8 cellular contexts compared by ENCODE assay signal in the genomic region with DNA sequence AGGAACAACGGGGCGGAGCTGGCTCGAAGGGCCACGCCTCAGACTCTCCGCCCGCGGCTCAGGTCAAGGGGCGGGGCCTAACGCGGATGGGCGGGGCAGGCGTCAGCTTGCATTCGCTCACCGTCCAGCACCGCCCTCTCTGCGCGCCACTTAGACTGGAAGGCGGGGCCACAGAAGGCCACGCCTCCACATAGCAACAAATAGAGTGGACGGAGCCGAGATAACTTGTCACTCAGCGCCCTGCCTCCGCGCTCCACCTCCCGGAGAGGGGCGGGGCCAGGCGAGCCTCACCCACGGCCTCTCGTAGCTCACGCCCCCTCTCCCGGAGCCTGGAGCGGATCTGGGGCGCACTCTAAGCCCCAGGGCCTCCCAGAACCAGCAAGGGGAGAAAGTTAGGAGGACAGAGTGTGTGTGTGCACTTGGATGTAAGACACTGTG. TPM values are rescaled to one million over a fixed set of nuclear protein-coding genes. Genes with fewer than 3 reads are reported as not detected.
DNase-seq lines count a peak whose midpoint lies in the region; ATAC-seq lines count a peak whose summit lies in the region.

No MANE protein-coding gene starts in this region.

- H3K4me3 ChIP-seq in HUES6 (ENCODE audit: low read depth, low read length) = peak overlapping the region; percentile 97
- H3K4me3 ChIP-seq in NT2/D1 (ENCODE audit: insufficient read length, low read depth) = peak overlapping the region; percentile 62
- H3K4me3 ChIP-seq in endocrine pancreas (ENCODE audit: control insufficient read depth, insufficient read depth, low read length) = peak overlapping the region; percentile 64

- H3K27me3 ChIP-seq in HUES6 (ENCODE audit: control insufficient read depth, insufficient read depth, low read length) (peaks cover 32% of the 10 kb centered on the region), NT2/D1 (ENCODE audit: insufficient read depth, insufficient read length) (peaks cover 29% of the 10 kb centered on the region), endocrine pancreas (ENCODE audit: control insufficient read depth, insufficient read depth, low read length) (no peaks in the 10 kb centered on the region)

- H3K4me1 ChIP-seq in HUES6 (ENCODE audit: control insufficient read depth, insufficient read depth, low read length) = peaks cover 17% of the 10 kb centered on the region
- H3K4me1 ChIP-seq in NT2/D1 (ENCODE audit: insufficient read depth, insufficient read length) = peaks cover 10% of the 10 kb centered on the region
- H3K4me1 ChIP-seq in endocrine pancreas (ENCODE audit: control insufficient read depth, insufficient read depth, low read length) = no peaks in the 10 kb centered on the region

- peak; percentile 79 for ATAC-seq in GM21515 (IDR thresholded peaks at IDR 0.05; ENCODE audit: unreplicated experiment)

- no peak overlapping the region; the same call in 1 of the 2 replicates for H3K27ac ChIP-seq in HUES6 (ENCODE audit: low read depth, low read length)

- peak; percentile 80 for DNase-seq in COR-L47 (lab: John Stamatoyannopoulos, UW)
- peak; percentile 94 for DNase-seq in NT2/D1 (ENCODE audit: low read depth, low spot score)
- peak; percentile 97 for DNase-seq in activated CD8-positive, alpha-beta memory T cell treated with anti-CD3 and anti-CD28 coated beads, Interleukin-2, amount 50 U/mL, for 24 hours (ENCODE audit: extremely low read depth)
- peak; percentile 100 for DNase-seq in mesenteric fat pad (ENCODE audit: low spot score)
- DNase-seq in stimulated activated CD8-positive, alpha-beta memory T cell treated with anti-CD3 and anti-CD28 coated beads, Interleukin-12 subunit alpha, Interleukin-12 subunit beta, amount 100 ng/mL, for 4 hours (ENCODE audit: low read depth) = peak; percentile 99

- H3K9me3 ChIP-seq in HUES6 (ENCODE audit: control insufficient read depth, insufficient read depth, low read depth, low read length) (no peaks in the 10 kb centered on the region), NT2/D1 (ENCODE audit: insufficient read depth, low read length) (no peaks in the 10 kb centered on the region), endocrine pancreas (ENCODE audit: control insufficient read depth, low read length) (no peaks in the 10 kb centered on the region)

- H3K36me3 ChIP-seq in HUES6 (ENCODE audit: control insufficient read depth, insufficient read depth, low read length) (no peaks in the 10 kb centered on the region), NT2/D1 (ENCODE audit: insufficient read depth, insufficient read length, low read length) (no peaks in the 10 kb centered on the region), endocrine pancreas (ENCODE audit: control insufficient read depth, insufficient read depth, low read length) (no peaks in the 10 kb centered on the region)

- H3K9ac ChIP-seq in HUES6 (ENCODE audit: low read length) = peak overlapping the region; percentile 63
- peak overlapping the region; percentile 64 for H3K9ac ChIP-seq in NT2/D1 (ENCODE audit: insufficient read length, low read depth)
- peak overlapping the region; percentile 2 for H3K9ac ChIP-seq in endocrine pancreas (ENCODE audit: control insufficient read depth, insufficient read depth, low read length)

RNA-seq across cellular contexts. Expression of a gene that starts 0.3 kb away (rescaled TPM):
- 141 TPM for total RNA-seq in mesenteric fat pad

RNA-seq across cellular contexts. Expression of a gene that starts 1.0 kb away (rescaled TPM):
- total RNA-seq in mesenteric fat pad = 6.1 TPM

RNA-seq across cellular contexts. Expression of a gene that starts 21.7 kb away (rescaled TPM):
- 40.7 TPM for total RNA-seq in mesenteric fat pad

RNA-seq across cellular contexts. Expression of a gene that starts 40.0 kb away (rescaled TPM):
- 20.2 TPM for total RNA-seq in mesenteric fat pad

RNA-seq across cellular contexts. Expression of a gene that starts 52.6 kb away (rescaled TPM):
- 2.3 TPM for total RNA-seq in mesenteric fat pad

Comparison
In these comparisons a context has a peak if more than half of its experiments do, and no peak if none do; other contexts are left out.
1. H3K9ac ChIP-seq: peak in every context shown above with its lines; median percentile 64 in NT2/D1; 63 in HUES6; 2 in endocrine pancreas.